Comparison of ENCODE assay signal across 24 cellular contexts in the genomic region with DNA sequence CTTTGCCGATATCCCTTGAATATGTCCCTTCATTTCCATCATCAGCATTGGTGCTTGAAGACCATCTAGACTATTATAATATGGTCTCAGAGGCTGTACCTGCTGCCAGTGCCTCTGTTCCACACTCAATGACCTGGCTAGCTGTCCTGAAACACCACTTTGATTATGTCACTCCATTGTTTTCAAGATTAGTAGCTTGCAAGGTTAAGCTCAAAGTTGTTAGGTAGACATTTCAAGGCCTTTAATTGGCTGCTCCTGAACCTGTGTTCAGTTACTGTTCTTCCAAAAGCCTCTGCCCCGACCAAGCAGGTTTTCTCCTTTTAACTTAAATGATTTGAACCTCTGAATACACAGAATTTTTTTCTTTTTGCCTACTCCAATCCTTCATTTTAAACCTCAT.
"Had no signal": no experiment of that assay in that cellular context is flagged by ENCODE, and none has a peak within 500 bp of the region (broad histone marks: within the 10 kb centered on the region; RNA-seq: fewer than 3 reads in every experiment).

No MANE protein-coding gene starts in this region.

- H3K4me1 Mint-ChIP-seq: naive B cell had no signal

- H3K27me3 ChIP-seq: esophagus squamous epithelium, gastrocnemius medialis, heart right ventricle, left lung had no signal

- H3K4me3 Mint-ChIP-seq: mesothelial cell of epicardium, naive B cell had no signal

- H3K9me3 ChIP-seq: esophagus squamous epithelium, gastrocnemius medialis, heart right ventricle, left lung, lower lobe of right lung, mucosa of descending colon had no signal

- H3K4me1 ChIP-seq: esophagus squamous epithelium, gastrocnemius medialis, left lung, lower lobe of right lung had no signal

- H3K27ac ChIP-seq: coronary artery, dorsolateral prefrontal cortex, epithelial cell of prostate, esophagus squamous epithelium, gastrocnemius medialis, heart right ventricle, left lung, lower lobe of right lung had no signal

- H3K4me3 ChIP-seq: coronary artery, dorsolateral prefrontal cortex, esophagus squamous epithelium, gastrocnemius medialis, heart right ventricle, left lung, lower lobe of right lung, mucosa of descending colon had no signal

- H3K9me3 Mint-ChIP-seq: mesothelial cell of epicardium, naive B cell had no signal

- ATAC-seq: esophagus mucosa, gastrocnemius medialis, heart right ventricle, left cardiac atrium, left lung, left ventricle myocardium superior, lower lobe of right lung, mucosa of descending colon had no signal

- H3K36me3 Mint-ChIP-seq: mesothelial cell of epicardium, naive B cell had no signal

- H3K27ac Mint-ChIP-seq: mesothelial cell of epicardium, naive B cell had no signal

- DNase-seq: dermis blood vessel endothelial cell; dorsolateral prefrontal cortex; effector CD4-positive, alpha-beta T cell; effector memory CD4-positive, alpha-beta T cell; erythroblast; esophagus squamous epithelium; foreskin fibroblast; foreskin melanocyte; gastrocnemius medialis; glutamatergic neuron; head of caudate nucleus; heart right ventricle; hippocampal formation; left cardiac atrium; left lung; left ventricle myocardium superior; lower lobe of right lung; mesenchymal stem cell; mucosa of descending colon; naive B cell had no signal

- H3K36me3 ChIP-seq: esophagus squamous epithelium, gastrocnemius medialis, heart right ventricle, left lung, lower lobe of right lung had no signal
